20 cellular contexts compared by ENCODE assay signal in genomic region chr16:53566568-53566967, GRCh38.
"Had no signal": no experiment of that assay in that cellular context is flagged by ENCODE, and none has a peak within 500 bp of the region (broad histone marks: within the 10 kb centered on the region; RNA-seq: fewer than 3 reads in every experiment).

No MANE protein-coding gene starts in this region.

- H2AFZ ChIP-seq: neural progenitor cell had no signal

- H3K9me3 ChIP-seq: adrenal gland, prostate gland, testis had no signal

- H3K4me3 Mint-ChIP-seq: neural progenitor cell; stimulated activated naive CD8-positive, alpha-beta T cell treated with anti-CD3 and anti-CD28 coated beads, Interleukin-15, Interleukin-2, amounts not matched to agents 100 ng/mL and 50 ng/mL, for 24 hours had no signal

- H3K9ac ChIP-seq: neural progenitor cell had no signal

- H3K27ac ChIP-seq: adrenal gland, gastrocnemius medialis, left ventricle myocardium inferior, neural progenitor cell, prostate gland, right atrium auricular region, testis, upper lobe of left lung, WERI-Rb-1 had no signal

- ATAC-seq: activated naive CD4-positive, alpha-beta T cell treated with anti-CD3 and anti-CD28 coated beads, Interleukin-2, amount 50 U/mL, for 72 hours; gastrocnemius medialis had no signal

- H3K27ac Mint-ChIP-seq: activated naive CD4-positive, alpha-beta T cell treated with anti-CD3 and anti-CD28 coated beads, Interleukin-2, amount 50 U/mL, for 72 hours; neural progenitor cell; stimulated activated naive CD8-positive, alpha-beta T cell treated with anti-CD3 and anti-CD28 coated beads, Interleukin-15, Interleukin-2, amounts not matched to agents 100 ng/mL and 50 ng/mL, for 24 hours had no signal

- FAIRE-seq: astrocyte, bronchial epithelial cell had no signal

- H3K36me3 Mint-ChIP-seq: neural progenitor cell had no signal

- H3K4me1 ChIP-seq: adrenal gland, gastrocnemius medialis, left ventricle myocardium inferior, neural progenitor cell, prostate gland, right atrium auricular region, testis, upper lobe of left lung had no signal

- DNase-seq: activated CD4-positive, alpha-beta T cell treated with anti-CD3 and anti-CD28 coated beads, Interleukin-2, amount 50 U/mL, for 48 hours; activated gamma-delta T cell treated with Interleukin-2 at 50 U/mL for 16 hours; adrenal gland; cerebellar nuclear complex; cortex of kidney; effector CD4-positive, alpha-beta T cell; gastrocnemius medialis; head of caudate nucleus; left ventricle myocardium inferior; mammary epithelial cell; testis; upper lobe of left lung; WERI-Rb-1 had no signal

- H3K27me3 ChIP-seq: adrenal gland, gastrocnemius medialis, neural progenitor cell, right atrium auricular region, testis, upper lobe of left lung had no signal

- H3K4me2 ChIP-seq: neural progenitor cell had no signal

- H3K4me3 ChIP-seq: adrenal gland, gastrocnemius medialis, left ventricle myocardium inferior, neural progenitor cell, prostate gland, right atrium auricular region, testis, upper lobe of left lung had no signal

- H3K36me3 ChIP-seq: adrenal gland, gastrocnemius medialis, left ventricle myocardium inferior, neural progenitor cell, prostate gland, right atrium auricular region, upper lobe of left lung, WERI-Rb-1 had no signal
